Comparison of ENCODE assay signal across 2 cellular contexts in the genomic region with DNA sequence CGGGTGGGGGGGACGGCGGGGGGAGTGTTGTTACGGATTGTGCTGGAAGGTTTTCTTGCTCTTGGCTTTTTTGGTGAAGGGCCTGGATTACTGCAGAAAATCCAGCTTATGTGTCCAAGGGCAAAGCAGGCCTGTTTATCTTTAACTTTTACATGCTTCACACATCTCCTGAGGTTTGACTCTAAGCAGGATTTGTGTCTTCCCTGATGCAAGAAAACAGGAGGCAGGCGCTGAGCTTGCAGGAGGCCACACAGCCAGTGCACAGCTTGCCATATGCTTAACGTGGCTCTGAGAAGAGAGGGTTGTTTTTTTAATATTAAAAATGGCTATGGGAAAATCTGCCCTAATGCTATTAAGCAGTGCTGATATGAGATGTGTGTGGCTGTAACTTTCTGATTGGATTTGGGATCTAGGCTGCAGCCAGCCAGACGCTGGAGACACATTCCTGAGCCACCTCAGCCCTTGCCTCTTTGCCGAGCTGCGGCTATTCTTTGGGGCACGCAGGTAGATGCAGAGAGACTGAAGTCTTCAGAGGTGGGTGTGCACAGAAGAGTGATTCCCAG.
TF ChIP-seq lines count a peak whose summit lies in the region.

No MANE protein-coding gene starts in this region.

TF ChIP-seq in IMR-90, 13 proteins besides CTCF, POLR2A, EP300 and RAD21:
- TF ChIP-seq RFX5 (IDR thresholded peaks at IDR 0.05; ENCODE audit: low read depth, low read length) (no peak), SMC3 (IDR thresholded peaks at IDR 0.05; ENCODE audit: low read depth, low read length) (no peak), MAFK (IDR thresholded peaks at IDR 0.05; ENCODE audit: low read depth, low read length) (no peak), RCOR1 (IDR thresholded peaks at IDR 0.05; ENCODE audit: insufficient replicate concordance, low read length) (no peak), CEBPB (IDR thresholded peaks at IDR 0.05; ENCODE audit: low read depth, low read length) (no peak), BHLHE40 (IDR thresholded peaks at IDR 0.05; ENCODE audit: low read depth, low read length) (no peak), FOS (IDR thresholded peaks at IDR 0.05; ENCODE audit: low read depth, low read length) (no peak), USF2 (IDR thresholded peaks at IDR 0.05; ENCODE audit: low read depth, low read length) (no peak), MXI1 (IDR thresholded peaks at IDR 0.05; ENCODE audit: borderline replicate concordance, low read depth, low read length) (no peak), NFE2L2 (IDR thresholded peaks at IDR 0.05; ENCODE audit: low read depth, low read length) (no peak), CHD1 (IDR thresholded peaks at IDR 0.05; ENCODE audit: low read depth, low read length) (no peak), MAZ (IDR thresholded peaks at IDR 0.05; ENCODE audit: borderline replicate concordance, low read depth, low read length) (no peak)
- TF ChIP-seq, protein P1, sequence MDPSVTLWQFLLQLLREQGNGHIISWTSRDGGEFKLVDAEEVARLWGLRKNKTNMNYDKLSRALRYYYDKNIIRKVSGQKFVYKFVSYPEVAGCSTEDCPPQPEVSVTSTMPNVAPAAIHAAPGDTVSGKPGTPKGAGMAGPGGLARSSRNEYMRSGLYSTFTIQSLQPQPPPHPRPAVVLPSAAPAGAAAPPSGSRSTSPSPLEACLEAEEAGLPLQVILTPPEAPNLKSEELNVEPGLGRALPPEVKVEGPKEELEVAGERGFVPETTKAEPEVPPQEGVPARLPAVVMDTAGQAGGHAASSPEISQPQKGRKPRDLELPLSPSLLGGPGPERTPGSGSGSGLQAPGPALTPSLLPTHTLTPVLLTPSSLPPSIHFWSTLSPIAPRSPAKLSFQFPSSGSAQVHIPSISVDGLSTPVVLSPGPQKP (IDR thresholded peaks at IDR 0.05; ENCODE audit: borderline replicate concordance, low read depth, low read length), result no peak

TF ChIP-seq in SK-N-SH, 30 proteins besides CTCF, POLR2A, EP300 and RAD21:
- TF ChIP-seq FOXJ3 (CRISPR knock-in tag; IDR thresholded peaks at IDR 0.05) (no peak), USF2 (IDR thresholded peaks at IDR 0.05; ENCODE audit: borderline replicate concordance, low read depth, low read length) (no peak), SIN3A (IDR thresholded peaks at IDR 0.05; ENCODE audit: borderline replicate concordance, low read depth, low read length) (no peak), FOSL2 (IDR thresholded peaks at IDR 0.05; ENCODE audit: borderline replicate concordance, low read depth) (no peak), GATA2 (CRISPR knock-in tag; IDR thresholded peaks at IDR 0.05) (no peak), YY1 (IDR thresholded peaks at IDR 0.05; ENCODE audit: low read depth) (no peak), USF1 (IDR thresholded peaks at IDR 0.05; ENCODE audit: borderline replicate concordance, low read depth) (no peak), EZH2phosphoT487 (IDR thresholded peaks at IDR 0.05; ENCODE audit: borderline replicate concordance, low read depth) (no peak), TAF1 (IDR thresholded peaks at IDR 0.05; ENCODE audit: borderline replicate concordance, low read depth, low read length) (no peak), NRF1 (IDR thresholded peaks at IDR 0.05; ENCODE audit: low read depth, low read length) (no peak), TEAD4 (IDR thresholded peaks at IDR 0.05; ENCODE audit: borderline replicate concordance, insufficient read depth) (no peak), POLR2AphosphoS5 (IDR thresholded peaks at IDR 0.05; ENCODE audit: low read depth, low read length) (no peak), CHD2 (IDR thresholded peaks at IDR 0.05; ENCODE audit: low read length, partially characterized antibody) (no peak), MEF2A (IDR thresholded peaks at IDR 0.05; ENCODE audit: borderline replicate concordance, low read depth) (no peak), RCOR1 (IDR thresholded peaks at IDR 0.05; ENCODE audit: low read length) (no peak), MXI1 (IDR thresholded peaks at IDR 0.05; ENCODE audit: low read depth, low read length) (no peak), RXRA (IDR thresholded peaks at IDR 0.05; ENCODE audit: borderline replicate concordance, low read depth) (no peak)
- TF ChIP-seq, protein P2, sequence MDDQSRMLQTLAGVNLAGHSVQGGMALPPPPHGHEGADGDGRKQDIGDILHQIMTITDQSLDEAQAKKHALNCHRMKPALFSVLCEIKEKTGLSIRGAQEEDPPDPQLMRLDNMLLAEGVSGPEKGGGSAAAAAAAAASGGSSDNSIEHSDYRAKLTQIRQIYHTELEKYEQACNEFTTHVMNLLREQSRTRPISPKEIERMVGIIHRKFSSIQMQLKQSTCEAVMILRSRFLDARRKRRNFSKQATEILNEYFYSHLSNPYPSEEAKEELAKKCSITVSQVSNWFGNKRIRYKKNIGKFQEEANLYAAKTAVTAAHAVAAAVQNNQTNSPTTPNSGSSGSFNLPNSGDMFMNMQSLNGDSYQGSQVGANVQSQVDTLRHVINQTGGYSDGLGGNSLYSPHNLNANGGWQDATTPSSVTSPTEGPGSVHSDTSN (IDR thresholded peaks at IDR 0.05), result no peak
- TF ChIP-seq, protein P3, sequence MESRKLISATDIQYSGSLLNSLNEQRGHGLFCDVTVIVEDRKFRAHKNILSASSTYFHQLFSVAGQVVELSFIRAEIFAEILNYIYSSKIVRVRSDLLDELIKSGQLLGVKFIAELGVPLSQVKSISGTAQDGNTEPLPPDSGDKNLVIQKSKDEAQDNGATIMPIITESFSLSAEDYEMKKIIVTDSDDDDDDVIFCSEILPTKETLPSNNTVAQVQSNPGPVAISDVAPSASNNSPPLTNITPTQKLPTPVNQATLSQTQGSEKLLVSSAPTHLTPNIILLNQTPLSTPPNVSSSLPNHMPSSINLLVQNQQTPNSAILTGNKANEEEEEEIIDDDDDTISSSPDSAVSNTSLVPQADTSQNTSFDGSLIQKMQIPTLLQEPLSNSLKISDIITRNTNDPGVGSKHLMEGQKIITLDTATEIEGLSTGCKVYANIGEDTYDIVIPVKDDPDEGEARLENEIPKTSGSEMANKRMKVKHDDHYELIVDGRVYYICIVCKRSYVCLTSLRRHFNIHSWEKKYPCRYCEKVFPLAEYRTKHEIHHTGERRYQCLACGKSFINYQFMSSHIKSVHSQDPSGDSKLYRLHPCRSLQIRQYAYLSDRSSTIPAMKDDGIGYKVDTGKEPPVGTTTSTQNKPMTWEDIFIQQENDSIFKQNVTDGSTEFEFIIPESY (IDR thresholded peaks at IDR 0.05; ENCODE audit: borderline replicate concordance, low read depth), result no peak
- TF ChIP-seq, protein P4, sequence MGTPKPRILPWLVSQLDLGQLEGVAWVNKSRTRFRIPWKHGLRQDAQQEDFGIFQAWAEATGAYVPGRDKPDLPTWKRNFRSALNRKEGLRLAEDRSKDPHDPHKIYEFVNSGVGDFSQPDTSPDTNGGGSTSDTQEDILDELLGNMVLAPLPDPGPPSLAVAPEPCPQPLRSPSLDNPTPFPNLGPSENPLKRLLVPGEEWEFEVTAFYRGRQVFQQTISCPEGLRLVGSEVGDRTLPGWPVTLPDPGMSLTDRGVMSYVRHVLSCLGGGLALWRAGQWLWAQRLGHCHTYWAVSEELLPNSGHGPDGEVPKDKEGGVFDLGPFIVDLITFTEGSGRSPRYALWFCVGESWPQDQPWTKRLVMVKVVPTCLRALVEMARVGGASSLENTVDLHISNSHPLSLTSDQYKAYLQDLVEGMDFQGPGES (IDR thresholded peaks at IDR 0.05; ENCODE audit: low read depth, low read length), result no peak
